25 cellular contexts compared by ENCODE assay signal in the genomic region with DNA sequence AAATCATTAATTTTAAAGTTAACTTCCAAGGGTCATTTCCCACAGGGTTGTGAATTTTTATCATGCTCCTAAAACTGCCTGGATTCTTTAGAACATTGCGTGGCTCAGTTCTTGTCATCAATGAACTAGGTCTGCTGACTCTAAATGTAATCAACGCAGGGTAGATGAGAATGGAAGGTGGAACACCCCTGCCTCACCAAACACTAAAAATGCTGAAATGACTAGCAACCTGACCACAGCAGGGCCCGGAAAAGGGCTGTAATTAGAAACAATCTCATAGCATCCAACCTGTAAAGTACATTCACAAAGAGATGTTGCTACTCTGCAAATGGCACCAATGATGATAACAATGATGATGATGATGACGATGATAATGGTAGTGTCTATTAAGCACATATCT.
DNase-seq lines count a peak whose midpoint lies in the region; ATAC-seq, FAIRE-seq and TF ChIP-seq lines count a peak whose summit lies in the region.
"Had no signal": no experiment of that assay in that cellular context is flagged by ENCODE, and none has a peak within 500 bp of the region (broad histone marks: within the 10 kb centered on the region; RNA-seq: fewer than 3 reads in every experiment).

No MANE protein-coding gene starts in this region.

- H3K36me3 Mint-ChIP-seq in activated CD8-positive, alpha-beta T cell treated with anti-CD3 and anti-CD28 coated beads for 36 hours (ENCODE audit: low read depth): no peaks in the 10 kb centered on the region
- H3K36me3 Mint-ChIP-seq: CD14-positive monocyte; CD4-positive, alpha-beta memory T cell; CD4-positive, CD25-positive, alpha-beta regulatory T cell; CD8-positive, alpha-beta memory T cell had no signal

- POLR2A ChIA-PET in GM12878 (lab: Charles Lee): no interaction called here
- POLR2A ChIA-PET in activated CD8-positive, alpha-beta T cell treated with anti-CD3 and anti-CD28 coated beads for 36 hours (lab: Charles Lee): no interaction called here

- RAD21 ChIA-PET in GM12878 (lab: Charles Lee; ENCODE audit: unreplicated experiment): no interaction called here

- peaks cover 14% of the 10 kb centered on the region for H3K4me1 ChIP-seq in GM12878 (ENCODE audit: control insufficient read depth, insufficient read depth, low read length)
- H3K4me1 ChIP-seq: BE2C had no signal

- no peak overlapping the region for H3K27ac Mint-ChIP-seq in activated CD8-positive, alpha-beta T cell treated with anti-CD3 and anti-CD28 coated beads for 36 hours
- H3K27ac Mint-ChIP-seq: CD14-positive monocyte; CD4-positive, alpha-beta memory T cell; CD4-positive, CD25-positive, alpha-beta regulatory T cell; CD8-positive, alpha-beta memory T cell had no signal

- SMC1A ChIA-PET in GM12878 (lab: Charles Lee; ENCODE audit: uncharacterized antibody, unreplicated experiment): interaction anchor here (1.2 to 1.4 kb wide), 2 partner anchors 37 to 55 kb away, joined by 3 read pairs; no protein-coding TSS in a partner anchor

- no peak overlapping the region for H3K9ac ChIP-seq in GM12878 (ENCODE audit: control insufficient read depth, insufficient read depth, low read length)
- H3K9ac ChIP-seq: BLaER1 had no signal

- peaks cover 5% of the 10 kb centered on the region for H3K4me1 Mint-ChIP-seq in activated CD8-positive, alpha-beta T cell treated with anti-CD3 and anti-CD28 coated beads for 36 hours (ENCODE audit: low read depth)
- H3K4me1 Mint-ChIP-seq: CD4-positive, alpha-beta memory T cell; CD4-positive, CD25-positive, alpha-beta regulatory T cell; CD8-positive, alpha-beta memory T cell had no signal

- intact Hi-C loops in GM12878 (cut with micrococcal nuclease; ENCODE audit: unreplicated experiment): no loop called here
- intact Hi-C loops in activated CD8-positive, alpha-beta T cell treated with anti-CD3 and anti-CD28 coated beads for 36 hours (cut with micrococcal nuclease): no loop called here

- no TSS peak for BruUV-seq in GM12878 (replicated peaks; lab: Mats Ljungman, UMichigan)

- H3K79me2 ChIP-seq in GM12878 (ENCODE audit: control insufficient read depth, insufficient read depth, low read length): no peaks in the 10 kb centered on the region

- WGBS in GM12878 (ENCODE audit: insufficient coverage, insufficient replicate concordance, low lambda C conversion rate, missing lambda C conversion rate): 76% methylated on average over 4 of the region's 4 CpGs

- H3K27ac ChIP-seq in GM12878 (ENCODE audit: control insufficient read depth, insufficient read depth): no peak overlapping the region
- H3K27ac ChIP-seq: BLaER1 had no signal

- in situ Hi-C loops in GM12878 (cut with MboI): no loop called here

- ATAC-seq in GM12878 (no peak), SK-N-SH treated with all-trans-retinoic acid at 6 μM for 48 hours (no peak)
- ATAC-seq in activated CD8-positive, alpha-beta T cell treated with anti-CD3 and anti-CD28 coated beads for 36 hours: no peak

- no peaks in the 10 kb centered on the region for H3K27me3 ChIP-seq in GM12878 (replicated peaks in 1 of 2; ENCODE audit: control insufficient read depth in 2 of 2, insufficient read depth in 2 of 2, low read length in 1 of 2)
- H3K27me3 ChIP-seq: BE2C, BLaER1 had no signal

- CTCF ChIA-PET in GM12878 (lab: Yijun Ruan, JAX): no interaction called here
- CTCF ChIA-PET in activated CD8-positive, alpha-beta T cell treated with anti-CD3 and anti-CD28 coated beads for 36 hours (lab: Charles Lee): no interaction called here

- H3K27me3 Mint-ChIP-seq in activated CD8-positive, alpha-beta T cell treated with anti-CD3 and anti-CD28 coated beads for 36 hours: no peaks in the 10 kb centered on the region
- H3K27me3 Mint-ChIP-seq: CD4-positive, alpha-beta memory T cell; CD4-positive, CD25-positive, alpha-beta regulatory T cell; CD8-positive, alpha-beta memory T cell had no signal

- H3K9me3 Mint-ChIP-seq in activated CD8-positive, alpha-beta T cell treated with anti-CD3 and anti-CD28 coated beads for 36 hours: no peaks in the 10 kb centered on the region

- H3K4me3 ChIP-seq in GM12878: no peak overlapping the region
- H3K4me3 ChIP-seq: BLaER1 had no signal

- no peak for DNase-seq in GM12891 (ENCODE audit: insufficient read length, low spot score)
- no peak for DNase-seq in GM19239 (ENCODE audit: insufficient read length, low spot score)
- no peak for DNase-seq in GM12878 (ENCODE audit: low read depth, low spot score)
- DNase-seq in activated CD8-positive, alpha-beta T cell treated with anti-CD3 and anti-CD28 coated beads for 36 hours: no peak
- DNase-seq in midbrain (lab: John Stamatoyannopoulos, UW): no peak
- DNase-seq: 8988T; ACHN; BE2C; C1 segment of cervical spinal cord; CD4-positive, alpha-beta memory T cell; CD4-positive, CD25-positive, alpha-beta regulatory T cell; CD8-positive, alpha-beta memory T cell; COR-L47; DMS 273 treated with DMSO at 0.1 percent for 48 hours; DMS153; DMS53; DMS79; DND-41; EL; GDM1 had no signal

- H3K4me2 ChIP-seq in GM12878 (ENCODE audit: control insufficient read depth, insufficient read depth): no peak overlapping the region
- H3K4me2 ChIP-seq: BLaER1 had no signal

- TF ChIP-seq POLR2A in GM12891 (IDR thresholded peaks at IDR 0.05; ENCODE audit: low read depth, low read length) (no peak), GM12878 (IDR thresholded peaks at IDR 0.05; ENCODE audit: low read depth, low read length) (no peak)

- TF ChIP-seq EP300 in GM12878 (IDR thresholded peaks at IDR 0.05; ENCODE audit: borderline replicate concordance in 1 of 2, control insufficient read depth in 1 of 2, low read depth in 2 of 2, low read length in 2 of 2): no peak

- no peaks in the 10 kb centered on the region for H3K36me3 ChIP-seq in GM12878 (ENCODE audit: control insufficient read depth in 2 of 2, insufficient read depth in 2 of 2, low read length in 1 of 2)
- H3K36me3 ChIP-seq: BE2C, BLaER1 had no signal

- no peak overlapping the region for H3K4me3 Mint-ChIP-seq in activated CD8-positive, alpha-beta T cell treated with anti-CD3 and anti-CD28 coated beads for 36 hours
- H3K4me3 Mint-ChIP-seq: CD14-positive monocyte; CD4-positive, alpha-beta memory T cell; CD4-positive, CD25-positive, alpha-beta regulatory T cell; CD8-positive, alpha-beta memory T cell had no signal

- H3K9me3 ChIP-seq in GM12878 (replicated peaks; ENCODE audit: control insufficient read depth, insufficient read depth, low read length): no peaks in the 10 kb centered on the region
- H3K9me3 ChIP-seq: BE2C, BLaER1 had no signal

- no peak for TF ChIP-seq RAD21 in GM12878 (IDR thresholded peaks at IDR 0.05; ENCODE audit: insufficient read depth, low read depth, low read length)

- peak; percentile 56 for FAIRE-seq in GM12891 (lab: Jason Lieb, UNC)
- peak; percentile 26 for FAIRE-seq in GM19239 (lab: Jason Lieb, UNC)
- peak; percentile 27 for FAIRE-seq in GM12878 (lab: Jason Lieb, UNC)
- FAIRE-seq: GM12892, GM18507 had no signal

- H4K20me1 ChIP-seq in GM12878 (ENCODE audit: control insufficient read depth, insufficient read depth): no peaks in the 10 kb centered on the region
- H4K20me1 ChIP-seq: BLaER1 had no signal

- no peak for TF ChIP-seq CTCF in GM12878 (IDR thresholded peaks at IDR 0.05 in 2 of 3, conservative IDR thresholded peaks at IDR 0.05 in 1 of 3; ENCODE audit: control insufficient read depth in 2 of 3, extremely low read depth in 1 of 3, insufficient read depth in 1 of 3, low read depth in 3 of 3, low read length in 3 of 3)
- no peak for TF ChIP-seq CTCF in activated CD8-positive, alpha-beta T cell treated with anti-CD3 and anti-CD28 coated beads for 36 hours (IDR thresholded peaks at IDR 0.05)

- H2AFZ ChIP-seq in GM12878 (ENCODE audit: control insufficient read depth, low read depth, low read length): no peak overlapping the region

TF ChIP-seq in GM12891, 5 proteins besides CTCF, POLR2A, EP300 and RAD21:
- TF ChIP-seq SPI1 (IDR thresholded peaks at IDR 0.05; ENCODE audit: low read depth, low read length): no peak
- TF ChIP-seq PAX5 (IDR thresholded peaks at IDR 0.05; ENCODE audit: insufficient read depth, low read length, severe bottlenecking): no peak
- no peak for TF ChIP-seq POLR2AphosphoS5 (IDR thresholded peaks at IDR 0.05; ENCODE audit: low read depth, low read length)
- no peak for TF ChIP-seq POU2F2 (IDR thresholded peaks at IDR 0.05; ENCODE audit: low read depth, low read length)
- TF ChIP-seq TAF1 (IDR thresholded peaks at IDR 0.05; ENCODE audit: low read depth, low read length): no peak

TF ChIP-seq in SK-N-SH treated with all-trans-retinoic acid at 6 μM for 48 hours, 23 proteins besides CTCF, POLR2A, EP300 and RAD21 (continues in another document):
- TF ChIP-seq TOX (CRISPR knock-in tag; IDR thresholded peaks at IDR 0.05; ENCODE audit: borderline replicate concordance) (no peak), ESRRG (CRISPR knock-in tag; IDR thresholded peaks at IDR 0.05) (no peak), OSR1 (CRISPR knock-in tag; IDR thresholded peaks at IDR 0.05) (no peak), ZNF8 (CRISPR knock-in tag; IDR thresholded peaks at IDR 0.05) (no peak), BACH2 (CRISPR knock-in tag; IDR thresholded peaks at IDR 0.05; ENCODE audit: borderline replicate concordance) (no peak), ZFP3 (CRISPR knock-in tag; IDR thresholded peaks at IDR 0.05) (no peak), ZFP30 (CRISPR knock-in tag; IDR thresholded peaks at IDR 0.05) (no peak), GLIS3 (CRISPR knock-in tag; IDR thresholded peaks at IDR 0.05) (no peak)
- TF ChIP-seq, protein P1, sequence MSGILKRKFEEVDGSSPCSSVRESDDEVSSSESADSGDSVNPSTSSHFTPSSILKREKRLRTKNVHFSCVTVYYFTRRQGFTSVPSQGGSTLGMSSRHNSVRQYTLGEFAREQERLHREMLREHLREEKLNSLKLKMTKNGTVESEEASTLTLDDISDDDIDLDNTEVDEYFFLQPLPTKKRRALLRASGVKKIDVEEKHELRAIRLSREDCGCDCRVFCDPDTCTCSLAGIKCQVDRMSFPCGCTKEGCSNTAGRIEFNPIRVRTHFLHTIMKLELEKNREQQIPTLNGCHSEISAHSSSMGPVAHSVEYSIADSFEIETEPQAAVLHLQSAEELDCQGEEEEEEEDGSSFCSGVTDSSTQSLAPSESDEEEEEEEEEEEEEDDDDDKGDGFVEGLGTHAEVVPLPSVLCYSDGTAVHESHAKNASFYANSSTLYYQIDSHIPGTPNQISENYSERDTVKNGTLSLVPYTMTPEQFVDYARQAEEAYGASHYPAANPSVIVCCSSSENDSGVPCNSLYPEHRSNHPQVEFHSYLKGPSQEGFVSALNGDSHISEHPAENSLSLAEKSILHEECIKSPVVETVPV (CRISPR knock-in tag; IDR thresholded peaks at IDR 0.05): no peak
